In the genomic region with DNA sequence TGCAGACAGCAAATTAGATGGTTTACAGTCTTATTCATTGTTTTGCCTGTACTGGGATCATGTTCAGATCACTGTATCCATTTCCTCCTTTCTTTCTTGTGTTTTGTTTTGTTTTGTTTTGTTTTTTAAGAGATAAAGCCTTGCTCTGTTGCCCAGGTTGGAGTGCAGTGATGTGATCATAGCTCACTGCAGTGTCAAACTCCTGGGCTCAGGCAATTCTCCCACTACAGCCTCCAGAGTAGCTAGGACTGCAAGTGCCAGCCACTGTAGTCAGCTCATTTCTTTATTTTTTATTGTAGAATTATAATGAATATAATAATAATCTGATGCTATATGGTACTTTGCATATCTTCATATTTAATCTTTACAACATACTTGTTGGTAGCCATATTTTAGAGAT, we compare ENCODE assay signal across 17 cellular contexts.
"Had no signal": no experiment of that assay in that cellular context is flagged by ENCODE, and none has a peak within 500 bp of the region (broad histone marks: within the 10 kb centered on the region; RNA-seq: fewer than 3 reads in every experiment).

No MANE protein-coding gene starts in this region.

- H3K36me3 Mint-ChIP-seq: natural killer cell treated with Interleukin-12 subunit alpha and Interleukin-12 subunit beta and Interleukin-15 and Interleukin-18, amount 100 ng/mL, for 72 hours had no signal

- H3K4me1 ChIP-seq: gastrocnemius medialis, psoas muscle had no signal

- DNase-seq: activated CD4-positive, alpha-beta T cell treated with anti-CD3 and anti-CD28 coated beads for 4 hours; activated CD8-positive, alpha-beta memory T cell treated with anti-CD3 and anti-CD28 coated beads, Interleukin-2, amount 50 U/mL, for 48 hours; activated CD8-positive, alpha-beta T cell treated with anti-CD3 and anti-CD28 coated beads, Interleukin-2, amount 10 ng/mL, durations not matched to agents 7 days and 5 days; activated naive CD4-positive, alpha-beta T cell treated with anti-CD3 and anti-CD28 coated beads for 36 hours; gastrocnemius medialis; hippocampal formation; mammary epithelial cell; psoas muscle; sigmoid colon; stimulated activated CD4-positive, alpha-beta T cell treated with anti-CD3 and anti-CD28 coated beads, Interleukin-2, amount 100 ng/mL, for 24 hours; stimulated activated naive CD4-positive, alpha-beta T cell; SW 1271; T-helper 9 cell; trophoblast cell; WERI-Rb-1 had no signal

- H3K27ac Mint-ChIP-seq: activated CD8-positive, alpha-beta T cell treated with anti-CD3 and anti-CD28 coated beads, Interleukin-2, amount 10 ng/mL, durations not matched to agents 7 days and 5 days; activated naive CD4-positive, alpha-beta T cell treated with anti-CD3 and anti-CD28 coated beads for 36 hours had no signal

- H3K27me3 Mint-ChIP-seq: natural killer cell treated with Interleukin-12 subunit alpha and Interleukin-12 subunit beta and Interleukin-15 and Interleukin-18, amount 100 ng/mL, for 72 hours had no signal

- ATAC-seq: activated CD8-positive, alpha-beta T cell treated with anti-CD3 and anti-CD28 coated beads, Interleukin-2, amount 10 ng/mL, durations not matched to agents 7 days and 5 days; gastrocnemius medialis; natural killer cell treated with Interleukin-12 subunit alpha and Interleukin-12 subunit beta and Interleukin-15 and Interleukin-18, amount 100 ng/mL, for 72 hours; psoas muscle had no signal

- H3K4me3 Mint-ChIP-seq: activated CD8-positive, alpha-beta T cell treated with anti-CD3 and anti-CD28 coated beads, Interleukin-2, amount 10 ng/mL, durations not matched to agents 7 days and 5 days; activated naive CD4-positive, alpha-beta T cell treated with anti-CD3 and anti-CD28 coated beads for 36 hours; natural killer cell treated with Interleukin-12 subunit alpha and Interleukin-12 subunit beta and Interleukin-15 and Interleukin-18, amount 100 ng/mL, for 72 hours had no signal

- H3K9me3 ChIP-seq: gastrocnemius medialis, psoas muscle, sigmoid colon had no signal

- H3K36me3 ChIP-seq: cardiac muscle cell, gastrocnemius medialis, sigmoid colon, WERI-Rb-1 had no signal

- H3K27me3 ChIP-seq: cardiac muscle cell, gastrocnemius medialis, sigmoid colon had no signal

- H3K4me3 ChIP-seq: cardiac muscle cell, gastrocnemius medialis, psoas muscle, sigmoid colon had no signal

- H3K27ac ChIP-seq: cardiac muscle cell, gastrocnemius medialis, psoas muscle, sigmoid colon, WERI-Rb-1 had no signal

- H3K9me3 Mint-ChIP-seq: activated naive CD4-positive, alpha-beta T cell treated with anti-CD3 and anti-CD28 coated beads for 36 hours; natural killer cell treated with Interleukin-12 subunit alpha and Interleukin-12 subunit beta and Interleukin-15 and Interleukin-18, amount 100 ng/mL, for 72 hours had no signal
